Comparison of ENCODE assay signal across 21 cellular contexts in genomic region chr16:51876934-51877333, GRCh38.
"Had no signal": no experiment of that assay in that cellular context is flagged by ENCODE, and none has a peak within 500 bp of the region (broad histone marks: within the 10 kb centered on the region; RNA-seq: fewer than 3 reads in every experiment).

No MANE protein-coding gene starts in this region.

- DNase-seq: activated T-cell treated with anti-CD3 and anti-CD28 coated beads, Interleukin-2, amount 50 U/mL, for 1 hour; adrenal gland; effector memory CD8-positive, alpha-beta T cell; heart left ventricle; islet precursor cell; left colon; natural killer cell; retina; stimulated activated CD4-positive, alpha-beta T cell treated with anti-CD3 and anti-CD28 coated beads, Interleukin-4, amount 100 ng/mL, for 24 hours; stimulated activated naive CD8-positive, alpha-beta T cell treated with anti-CD3 and anti-CD28 coated beads, Interleukin-15, Interleukin-2, amounts not matched to agents 100 U/mL and 50 U/mL, for 24 hours; substantia nigra; T-cell; uterus; WERI-Rb-1 had no signal

- H3K27ac Mint-ChIP-seq: activated naive CD8-positive, alpha-beta T cell; effector memory CD8-positive, alpha-beta T cell; natural killer cell; progenitor cell of endocrine pancreas; T-cell; T-helper 2 cell treated with Interferon-gamma antibody and Interleukin-4, amounts not matched to agents 5 μg/mL and 100 μg/mL, for 36 hours had no signal

- H3K4me3 Mint-ChIP-seq: activated naive CD8-positive, alpha-beta T cell; central memory CD8-positive, alpha-beta T cell; effector memory CD8-positive, alpha-beta T cell; natural killer cell; T-cell; T-helper 2 cell treated with Interferon-gamma antibody and Interleukin-4, amounts not matched to agents 5 μg/mL and 100 μg/mL, for 36 hours had no signal

- H3K36me3 Mint-ChIP-seq: activated naive CD8-positive, alpha-beta T cell; natural killer cell; T-cell had no signal

- H3K27ac ChIP-seq: adrenal gland, esophagus muscularis mucosa, heart left ventricle, tibial nerve, uterus, WERI-Rb-1 had no signal

- H3K27me3 ChIP-seq: adrenal gland, esophagus muscularis mucosa, heart left ventricle, tibial nerve, uterus had no signal

- H3K4me1 Mint-ChIP-seq: central memory CD8-positive, alpha-beta T cell; natural killer cell; T-cell had no signal

- H3K36me3 ChIP-seq: adrenal gland, esophagus muscularis mucosa, heart left ventricle, tibial nerve, uterus, WERI-Rb-1 had no signal

- ATAC-seq: effector memory CD8-positive, alpha-beta T cell; heart left ventricle; left colon; natural killer cell; stimulated activated naive CD8-positive, alpha-beta T cell treated with anti-CD3 and anti-CD28 coated beads, Interleukin-15, Interleukin-2, amounts not matched to agents 100 U/mL and 50 U/mL, for 24 hours; T-cell had no signal

- H3K4me3 ChIP-seq: adrenal gland, esophagus muscularis mucosa, heart left ventricle, lung, tibial nerve, uterus had no signal

- H3K27me3 Mint-ChIP-seq: activated naive CD8-positive, alpha-beta T cell; central memory CD8-positive, alpha-beta T cell; effector memory CD8-positive, alpha-beta T cell; T-cell had no signal

- H3K4me1 ChIP-seq: adrenal gland, esophagus muscularis mucosa, heart left ventricle, tibial nerve, uterus had no signal

- H3K9me3 ChIP-seq: adrenal gland, esophagus muscularis mucosa, heart left ventricle, tibial nerve, uterus had no signal
